18 cellular contexts compared by ENCODE assay signal in genomic region chr3:27344192-27344591, GRCh38. TPM values are rescaled to one million over a fixed set of nuclear protein-coding genes. Genes with fewer than 3 reads are reported as not detected.
DNase-seq lines count a peak whose midpoint lies in the region; ATAC-seq and TF ChIP-seq lines count a peak whose summit lies in the region.
"Had no signal": no experiment of that assay in that cellular context is flagged by ENCODE, and none has a peak within 500 bp of the region (broad histone marks: within the 10 kb centered on the region; RNA-seq: fewer than 3 reads in every experiment).

No MANE protein-coding gene starts in this region.

- H3K27me3 ChIP-seq in left ventricle myocardium inferior (ENCODE audit: low read depth) (no peaks in the 10 kb centered on the region), right cardiac atrium (ENCODE audit: control insufficient read depth, insufficient read depth) (no peaks in the 10 kb centered on the region), psoas muscle (ENCODE audit: insufficient read depth in 3 of 3, low read length in 2 of 3) (no peaks in the 10 kb centered on the region)

- H3K9me3 ChIP-seq in left ventricle myocardium inferior (replicated peaks): no peaks in the 10 kb centered on the region
- no peaks in the 10 kb centered on the region for H3K9me3 ChIP-seq in right cardiac atrium (ENCODE audit: control insufficient read depth, low read length)
- H3K9me3 ChIP-seq in psoas muscle: no peaks in the 10 kb centered on the region
- H3K9me3 ChIP-seq: A549, Caco-2 had no signal

- no peak for ATAC-seq in right cardiac atrium
- ATAC-seq in left lobe of liver: peak; percentile 42
- no peak for ATAC-seq in psoas muscle
- ATAC-seq: A549, HCT116 had no signal

- DNase-seq in left ventricle myocardium inferior: no peak
- no peak for DNase-seq in right cardiac atrium
- DNase-seq in left lobe of liver (ENCODE audit: low spot score): no peak
- no peak for DNase-seq in psoas muscle
- DNase-seq in cerebellum (ENCODE audit: low spot score): no peak
- DNase-seq in stimulated activated naive CD4-positive, alpha-beta T cell (lab: John Stamatoyannopoulos, UW): no peak
- DNase-seq in effector CD8-positive, alpha-beta T cell (lab: John Stamatoyannopoulos, UW): no peak
- DNase-seq: AML-193; Caco-2; CD4-positive, alpha-beta T cell; GOT3; H7; HFFc6 had no signal

- WGBS in right cardiac atrium: 93% methylated on average over 3 of the region's 3 CpGs
- WGBS in psoas muscle, 3 donors: 84 to 95% (median 86%) methylated on average over 3 of the region's 3 CpGs

- H3K4me1 ChIP-seq in left ventricle myocardium inferior (peaks cover 10% of the 10 kb centered on the region), right cardiac atrium (ENCODE audit: control insufficient read depth, insufficient read depth, low read length) (no peaks in the 10 kb centered on the region), psoas muscle (peaks cover 21% of the 10 kb centered on the region)
- H3K4me1 ChIP-seq: A549, Caco-2 had no signal

- no peaks in the 10 kb centered on the region for H3K36me3 ChIP-seq in left ventricle myocardium inferior
- no peaks in the 10 kb centered on the region for H3K36me3 ChIP-seq in psoas muscle (ENCODE audit: insufficient read depth in 1 of 2, low read depth in 1 of 2)

- H3K4me3 ChIP-seq in left ventricle myocardium inferior (peak overlapping the region; percentile 55), right cardiac atrium (ENCODE audit: low read length) (no peak overlapping the region), psoas muscle (no peak overlapping the region)
- H3K4me3 ChIP-seq: A549 had no signal

- TF ChIP-seq CTCF in left ventricle myocardium inferior (IDR thresholded peaks at IDR 0.05; ENCODE audit: borderline replicate concordance) (no peak), psoas muscle (IDR thresholded peaks at IDR 0.05) (no peak)

- intact Hi-C loops in left ventricle myocardium inferior (cut with micrococcal nuclease) (no loop called here), right cardiac atrium (cut with DNase I) (no loop called here), psoas muscle (cut with DNase I) (no loop called here)

- peak overlapping the region; percentile 86 for H3K27ac ChIP-seq in left ventricle myocardium inferior (replicated peaks)
- H3K27ac ChIP-seq in right cardiac atrium (ENCODE audit: low read length): no peak overlapping the region
- H3K27ac ChIP-seq in psoas muscle: peak overlapping the region; percentile 88
- H3K27ac ChIP-seq: 22Rv1, A549, C4-2B had no signal

RNA-seq across cellular contexts. Expression of gene NEK10, which starts 25.0 kb away (rescaled TPM):
- total RNA-seq in left ventricle myocardium inferior: 11.5 TPM
- total RNA-seq in right cardiac atrium: 10 to 100 TPM in 1 of 4 donors, 1 to 10 TPM in 3; 6.8 to 16.9 (median 9.6) TPM
- polyA plus RNA-seq in right cardiac atrium: 3.1 TPM
- 2.4 TPM for total RNA-seq in left lobe of liver
- total RNA-seq in psoas muscle: 10 to 100 TPM in 1 of 4 donors, 1 to 10 TPM in 3; 5.0 to 16.6 (median 6.4) TPM
- 1 to 10 TPM in 2 of 3 donors, under 1 TPM in 1; 0.44 to 4.1 (median 1.3) TPM for polyA plus RNA-seq in psoas muscle
- 31.5 TPM for total RNA-seq in cerebellum
- polyA plus RNA-seq: IgD-negative memory B cell had no signal
